Comparison of ENCODE assay signal across 1 cellular context in the genomic region with DNA sequence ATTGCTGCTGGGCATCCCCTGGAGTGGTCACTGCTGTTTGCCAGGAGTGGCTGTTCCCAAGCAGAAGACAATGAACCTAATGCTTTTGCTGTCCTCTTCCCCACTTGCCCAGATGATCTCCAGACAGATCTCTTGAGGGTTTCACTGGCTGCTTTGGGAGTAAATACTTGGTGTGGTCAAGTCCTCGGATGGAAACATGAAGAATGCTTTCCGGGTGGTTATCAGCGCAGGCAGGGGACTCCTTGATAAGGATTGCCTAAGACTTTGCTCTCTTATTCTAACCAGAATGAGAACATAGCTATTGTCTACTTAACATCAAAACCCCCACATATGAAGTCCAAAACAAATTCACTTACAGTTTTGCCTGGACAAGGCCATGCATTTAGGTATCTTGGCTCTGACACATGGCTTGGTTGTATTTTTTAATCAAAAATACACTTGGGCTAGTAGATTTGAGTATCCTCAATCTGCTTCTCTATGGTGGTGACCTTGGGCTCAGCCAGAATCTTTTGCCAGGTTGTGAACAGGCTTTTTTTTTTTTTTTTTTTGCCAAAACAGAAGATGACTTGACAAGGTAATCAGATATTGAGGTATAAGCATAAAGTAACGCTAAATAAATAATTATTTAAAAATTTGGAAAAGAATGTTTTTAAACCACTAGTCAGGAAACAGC.
A peak's percentile ranks its signal among the peaks of the same experiment; 100 is the strongest.
TF ChIP-seq lines count a peak whose summit lies in the region.

No MANE protein-coding gene starts in this region.

TF ChIP-seq in K562, 482 proteins besides CTCF, POLR2A, EP300 and RAD21 (continued from another document and continues in another):
- TF ChIP-seq, protein P1, sequence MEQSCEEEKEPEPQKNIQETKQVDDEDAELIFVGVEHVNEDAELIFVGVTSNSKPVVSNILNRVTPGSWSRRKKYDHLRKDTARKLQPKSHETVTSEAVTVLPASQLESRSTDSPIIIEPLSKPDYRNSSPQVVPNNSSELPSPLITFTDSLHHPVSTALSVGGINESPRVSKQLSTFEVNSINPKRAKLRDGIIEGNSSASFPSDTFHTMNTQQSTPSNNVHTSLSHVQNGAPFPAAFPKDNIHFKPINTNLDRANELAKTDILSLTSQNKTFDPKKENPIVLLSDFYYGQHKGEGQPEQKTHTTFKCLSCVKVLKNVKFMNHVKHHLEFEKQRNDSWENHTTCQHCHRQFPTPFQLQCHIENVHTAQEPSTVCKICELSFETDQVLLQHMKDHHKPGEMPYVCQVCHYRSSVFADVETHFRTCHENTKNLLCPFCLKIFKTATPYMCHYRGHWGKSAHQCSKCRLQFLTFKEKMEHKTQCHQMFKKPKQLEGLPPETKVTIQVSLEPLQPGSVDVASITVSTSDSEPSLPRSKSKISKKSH (CRISPR knock-in tag; IDR thresholded peaks at IDR 0.05): no peak
- TF ChIP-seq MECOM (CRISPR knock-in tag; IDR thresholded peaks at IDR 0.05) (peak; percentile 61; the same call in 1 of the 2 replicates), CSDE1 (IDR thresholded peaks at IDR 0.05) (no peak), HDAC2 (IDR thresholded peaks at IDR 0.05) (peak; percentile 95), SRSF3 (IDR thresholded peaks at IDR 0.05; ENCODE audit: insufficient read depth, low read length) (no peak), ESRRA (IDR thresholded peaks at IDR 0.05; ENCODE audit: borderline replicate concordance, low read depth) (peak; percentile 83), FOXA1 (IDR thresholded peaks at IDR 0.05; ENCODE audit: borderline replicate concordance) (no peak), SMARCC2 (IDR thresholded peaks at IDR 0.05; ENCODE audit: low read depth) (peak; percentile 95), BACH1 (tag; IDR thresholded peaks at IDR 0.05) (peak; percentile 68; the same call in 1 of the 2 replicates), TOE1 (IDR thresholded peaks at IDR 0.05; ENCODE audit: borderline replicate concordance) (peak; percentile 50; the same call in 1 of the 2 replicates), TOE1 (CRISPR knock-in tag; IDR thresholded peaks at IDR 0.05; ENCODE audit: borderline replicate concordance, low read depth) (no peak), ZBTB9 (CRISPR knock-in tag; IDR thresholded peaks at IDR 0.05) (no peak; the same call in 1 of the 2 replicates), HDAC1 (IDR thresholded peaks at IDR 0.05) (peak in 1 of 2 experiments; percentile 88; a peak in 2 of 4 replicates), MCM5 (IDR thresholded peaks at IDR 0.05; ENCODE audit: low read depth) (no peak), SOX6 (IDR thresholded peaks at IDR 0.05) (peak; percentile 99), ZNF239 (CRISPR knock-in tag; IDR thresholded peaks at IDR 0.05) (0 out of 2 replicates have a peak, but pooled peaks have one; percentile 9), NEUROD1 (IDR thresholded peaks at IDR 0.05; ENCODE audit: borderline replicate concordance, low read depth, low read length, partially characterized antibody) (peak; percentile 84), MYBL2 (IDR thresholded peaks at IDR 0.05; ENCODE audit: low read depth) (no peak), MYBL2 (CRISPR knock-in tag; IDR thresholded peaks at IDR 0.05; ENCODE audit: borderline replicate concordance) (no peak), ZNF639 (CRISPR knock-in tag; conservative IDR thresholded peaks at IDR 0.05 in 1 of 2, IDR thresholded peaks at IDR 0.05 in 1 of 2) (peak in 1 of 2 experiments; percentile 76; a peak in 2 of 4 replicates), HCFC1 (IDR thresholded peaks at IDR 0.05; ENCODE audit: low read depth, low read length) (no peak), ZNF3 (CRISPR knock-in tag; IDR thresholded peaks at IDR 0.05) (no peak), ZNF764 (CRISPR knock-in tag; IDR thresholded peaks at IDR 0.05; ENCODE audit: low read depth) (no peak), MAFG (tag; conservative IDR thresholded peaks at IDR 0.05) (no peak), POU5F1 (IDR thresholded peaks at IDR 0.05; ENCODE audit: borderline replicate concordance, low read depth, low read length, partially characterized antibody) (no peak), HES1 (IDR thresholded peaks at IDR 0.05; ENCODE audit: low read depth) (peak; percentile 79; the same call in 1 of the 2 replicates), ZFX (CRISPR knock-in tag; IDR thresholded peaks at IDR 0.05) (no peak), STAT5A (IDR thresholded peaks at IDR 0.05; ENCODE audit: borderline replicate concordance, low read length) (peak; percentile 95), PML (IDR thresholded peaks at IDR 0.05; ENCODE audit: low read length) (peak; percentile 96), RFX1 (IDR thresholded peaks at IDR 0.05) (no peak), ZNF696 (CRISPR knock-in tag; conservative IDR thresholded peaks at IDR 0.05) (no peak), KDM4B (IDR thresholded peaks at IDR 0.05; ENCODE audit: borderline replicate concordance in 2 of 2, low read depth in 1 of 2) (no peak), MYC (IDR thresholded peaks at IDR 0.05; ENCODE audit: low read depth, low read length) (peak; percentile 72), MYC (CRISPR knock-in tag; IDR thresholded peaks at IDR 0.05; ENCODE audit: borderline replicate concordance, low read depth) (no peak), SNIP1 (IDR thresholded peaks at IDR 0.05; ENCODE audit: low read depth) (no peak), ZNF57 (CRISPR knock-in tag; IDR thresholded peaks at IDR 0.05) (no peak), CREB1 (IDR thresholded peaks at IDR 0.05) (peak; percentile 41; the same call in 1 of the 2 replicates), CREB1 (CRISPR knock-in tag; IDR thresholded peaks at IDR 0.05) (no peak)
- TF ChIP-seq, protein P2, sequence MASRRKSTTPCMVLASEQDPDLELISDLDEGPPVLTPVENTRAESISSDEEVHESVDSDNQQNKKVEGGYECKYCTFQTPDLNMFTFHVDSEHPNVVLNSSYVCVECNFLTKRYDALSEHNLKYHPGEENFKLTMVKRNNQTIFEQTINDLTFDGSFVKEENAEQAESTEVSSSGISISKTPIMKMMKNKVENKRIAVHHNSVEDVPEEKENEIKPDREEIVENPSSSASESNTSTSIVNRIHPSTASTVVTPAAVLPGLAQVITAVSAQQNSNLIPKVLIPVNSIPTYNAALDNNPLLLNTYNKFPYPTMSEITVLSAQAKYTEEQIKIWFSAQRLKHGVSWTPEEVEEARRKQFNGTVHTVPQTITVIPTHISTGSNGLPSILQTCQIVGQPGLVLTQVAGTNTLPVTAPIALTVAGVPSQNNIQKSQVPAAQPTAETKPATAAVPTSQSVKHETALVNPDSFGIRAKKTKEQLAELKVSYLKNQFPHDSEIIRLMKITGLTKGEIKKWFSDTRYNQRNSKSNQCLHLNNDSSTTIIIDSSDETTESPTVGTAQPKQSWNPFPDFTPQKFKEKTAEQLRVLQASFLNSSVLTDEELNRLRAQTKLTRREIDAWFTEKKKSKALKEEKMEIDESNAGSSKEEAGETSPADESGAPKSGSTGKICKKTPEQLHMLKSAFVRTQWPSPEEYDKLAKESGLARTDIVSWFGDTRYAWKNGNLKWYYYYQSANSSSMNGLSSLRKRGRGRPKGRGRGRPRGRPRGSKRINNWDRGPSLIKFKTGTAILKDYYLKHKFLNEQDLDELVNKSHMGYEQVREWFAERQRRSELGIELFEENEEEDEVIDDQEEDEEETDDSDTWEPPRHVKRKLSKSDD (conservative IDR thresholded peaks at IDR 0.05; ENCODE audit: low read length): no peak
- TF ChIP-seq, protein P3, sequence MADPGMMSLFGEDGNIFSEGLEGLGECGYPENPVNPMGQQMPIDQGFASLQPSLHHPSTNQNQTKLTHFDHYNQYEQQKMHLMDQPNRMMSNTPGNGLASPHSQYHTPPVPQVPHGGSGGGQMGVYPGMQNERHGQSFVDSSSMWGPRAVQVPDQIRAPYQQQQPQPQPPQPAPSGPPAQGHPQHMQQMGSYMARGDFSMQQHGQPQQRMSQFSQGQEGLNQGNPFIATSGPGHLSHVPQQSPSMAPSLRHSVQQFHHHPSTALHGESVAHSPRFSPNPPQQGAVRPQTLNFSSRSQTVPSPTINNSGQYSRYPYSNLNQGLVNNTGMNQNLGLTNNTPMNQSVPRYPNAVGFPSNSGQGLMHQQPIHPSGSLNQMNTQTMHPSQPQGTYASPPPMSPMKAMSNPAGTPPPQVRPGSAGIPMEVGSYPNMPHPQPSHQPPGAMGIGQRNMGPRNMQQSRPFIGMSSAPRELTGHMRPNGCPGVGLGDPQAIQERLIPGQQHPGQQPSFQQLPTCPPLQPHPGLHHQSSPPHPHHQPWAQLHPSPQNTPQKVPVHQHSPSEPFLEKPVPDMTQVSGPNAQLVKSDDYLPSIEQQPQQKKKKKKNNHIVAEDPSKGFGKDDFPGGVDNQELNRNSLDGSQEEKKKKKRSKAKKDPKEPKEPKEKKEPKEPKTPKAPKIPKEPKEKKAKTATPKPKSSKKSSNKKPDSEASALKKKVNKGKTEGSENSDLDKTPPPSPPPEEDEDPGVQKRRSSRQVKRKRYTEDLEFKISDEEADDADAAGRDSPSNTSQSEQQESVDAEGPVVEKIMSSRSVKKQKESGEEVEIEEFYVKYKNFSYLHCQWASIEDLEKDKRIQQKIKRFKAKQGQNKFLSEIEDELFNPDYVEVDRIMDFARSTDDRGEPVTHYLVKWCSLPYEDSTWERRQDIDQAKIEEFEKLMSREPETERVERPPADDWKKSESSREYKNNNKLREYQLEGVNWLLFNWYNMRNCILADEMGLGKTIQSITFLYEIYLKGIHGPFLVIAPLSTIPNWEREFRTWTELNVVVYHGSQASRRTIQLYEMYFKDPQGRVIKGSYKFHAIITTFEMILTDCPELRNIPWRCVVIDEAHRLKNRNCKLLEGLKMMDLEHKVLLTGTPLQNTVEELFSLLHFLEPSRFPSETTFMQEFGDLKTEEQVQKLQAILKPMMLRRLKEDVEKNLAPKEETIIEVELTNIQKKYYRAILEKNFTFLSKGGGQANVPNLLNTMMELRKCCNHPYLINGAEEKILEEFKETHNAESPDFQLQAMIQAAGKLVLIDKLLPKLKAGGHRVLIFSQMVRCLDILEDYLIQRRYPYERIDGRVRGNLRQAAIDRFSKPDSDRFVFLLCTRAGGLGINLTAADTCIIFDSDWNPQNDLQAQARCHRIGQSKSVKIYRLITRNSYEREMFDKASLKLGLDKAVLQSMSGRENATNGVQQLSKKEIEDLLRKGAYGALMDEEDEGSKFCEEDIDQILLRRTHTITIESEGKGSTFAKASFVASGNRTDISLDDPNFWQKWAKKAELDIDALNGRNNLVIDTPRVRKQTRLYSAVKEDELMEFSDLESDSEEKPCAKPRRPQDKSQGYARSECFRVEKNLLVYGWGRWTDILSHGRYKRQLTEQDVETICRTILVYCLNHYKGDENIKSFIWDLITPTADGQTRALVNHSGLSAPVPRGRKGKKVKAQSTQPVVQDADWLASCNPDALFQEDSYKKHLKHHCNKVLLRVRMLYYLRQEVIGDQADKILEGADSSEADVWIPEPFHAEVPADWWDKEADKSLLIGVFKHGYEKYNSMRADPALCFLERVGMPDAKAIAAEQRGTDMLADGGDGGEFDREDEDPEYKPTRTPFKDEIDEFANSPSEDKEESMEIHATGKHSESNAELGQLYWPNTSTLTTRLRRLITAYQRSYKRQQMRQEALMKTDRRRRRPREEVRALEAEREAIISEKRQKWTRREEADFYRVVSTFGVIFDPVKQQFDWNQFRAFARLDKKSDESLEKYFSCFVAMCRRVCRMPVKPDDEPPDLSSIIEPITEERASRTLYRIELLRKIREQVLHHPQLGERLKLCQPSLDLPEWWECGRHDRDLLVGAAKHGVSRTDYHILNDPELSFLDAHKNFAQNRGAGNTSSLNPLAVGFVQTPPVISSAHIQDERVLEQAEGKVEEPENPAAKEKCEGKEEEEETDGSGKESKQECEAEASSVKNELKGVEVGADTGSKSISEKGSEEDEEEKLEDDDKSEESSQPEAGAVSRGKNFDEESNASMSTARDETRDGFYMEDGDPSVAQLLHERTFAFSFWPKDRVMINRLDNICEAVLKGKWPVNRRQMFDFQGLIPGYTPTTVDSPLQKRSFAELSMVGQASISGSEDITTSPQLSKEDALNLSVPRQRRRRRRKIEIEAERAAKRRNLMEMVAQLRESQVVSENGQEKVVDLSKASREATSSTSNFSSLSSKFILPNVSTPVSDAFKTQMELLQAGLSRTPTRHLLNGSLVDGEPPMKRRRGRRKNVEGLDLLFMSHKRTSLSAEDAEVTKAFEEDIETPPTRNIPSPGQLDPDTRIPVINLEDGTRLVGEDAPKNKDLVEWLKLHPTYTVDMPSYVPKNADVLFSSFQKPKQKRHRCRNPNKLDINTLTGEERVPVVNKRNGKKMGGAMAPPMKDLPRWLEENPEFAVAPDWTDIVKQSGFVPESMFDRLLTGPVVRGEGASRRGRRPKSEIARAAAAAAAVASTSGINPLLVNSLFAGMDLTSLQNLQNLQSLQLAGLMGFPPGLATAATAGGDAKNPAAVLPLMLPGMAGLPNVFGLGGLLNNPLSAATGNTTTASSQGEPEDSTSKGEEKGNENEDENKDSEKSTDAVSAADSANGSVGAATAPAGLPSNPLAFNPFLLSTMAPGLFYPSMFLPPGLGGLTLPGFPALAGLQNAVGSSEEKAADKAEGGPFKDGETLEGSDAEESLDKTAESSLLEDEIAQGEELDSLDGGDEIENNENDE (IDR thresholded peaks at IDR 0.05; ENCODE audit: low read depth, low read length): no peak
